In genomic region chr6:104064876-104065275, GRCh38 we compare ENCODE assay signal across 22 cellular contexts.
DNase-seq lines count a peak whose midpoint lies in the region; ATAC-seq, FAIRE-seq and TF ChIP-seq lines count a peak whose summit lies in the region.
"Had no signal": no experiment of that assay in that cellular context is flagged by ENCODE, and none has a peak within 500 bp of the region (broad histone marks: within the 10 kb centered on the region; RNA-seq: fewer than 3 reads in every experiment).

No MANE protein-coding gene starts in this region.

- H4K20me1 ChIP-seq in H1 (replicated peaks in 1 of 2; ENCODE audit: control insufficient read depth in 1 of 2, insufficient read depth in 2 of 2, low read length in 2 of 2): no peaks in the 10 kb centered on the region

- WGBS in H1 (ENCODE audit: extremely low coverage in 1 of 2, insufficient coverage in 1 of 2, insufficient read length in 1 of 2, insufficient replicate concordance in 2 of 2, low coverage in 1 of 2, low lambda C conversion rate in 2 of 2, missing lambda C conversion rate in 1 of 2), 2 experiments: 86% methylated on average over 8 of the region's 8 CpGs; no CpG with 5 or more reads in 1 of the 2 experiments

- TF ChIP-seq POLR2A in H1 (IDR thresholded peaks at IDR 0.05; ENCODE audit: control extremely low read depth in 1 of 2, low read depth in 2 of 2, low read length in 2 of 2): no peak

- no peaks in the 10 kb centered on the region for H3K79me1 ChIP-seq in H1 (ENCODE audit: low read depth, low read length)

- ATAC-seq in left lobe of liver: no peak
- no peak for ATAC-seq in GM19395 (IDR thresholded peaks at IDR 0.05; ENCODE audit: unreplicated experiment)
- ATAC-seq: A549, GM12878, HCT116 had no signal

- no peak overlapping the region for H2BK15ac ChIP-seq in H1 (ENCODE audit: low read length)

- H3K23me2 ChIP-seq in H1 (ENCODE audit: low read depth, low read length): no peaks in the 10 kb centered on the region

- no peak overlapping the region for H4K5ac ChIP-seq in H1 (ENCODE audit: insufficient read length, low read depth, low read length)

- no peak for FAIRE-seq in H1 (lab: Jason Lieb, UNC)
- FAIRE-seq: A549, GM12878, GM19239 had no signal

- H3K4me1 ChIP-seq in H1 (replicated peaks in 1 of 4; ENCODE audit: control insufficient read depth in 3 of 4, insufficient read depth in 4 of 4, low read length in 3 of 4): no peaks in the 10 kb centered on the region
- H3K4me1 ChIP-seq: A549 had no signal

- no peak overlapping the region for H4K91ac ChIP-seq in H1 (replicated peaks; ENCODE audit: insufficient read length, low read length)

- no peak overlapping the region for H2BK12ac ChIP-seq in H1 (ENCODE audit: low read depth, low read length)

- no peak overlapping the region for H3K4me2 ChIP-seq in H1 (ENCODE audit: insufficient read depth in 1 of 2, low read depth in 2 of 2, low read length in 2 of 2)
- H3K4me2 ChIP-seq: A549 had no signal

- H3K27me3 ChIP-seq in H1 (replicated peaks in 1 of 4; ENCODE audit: control insufficient read depth in 3 of 4, extremely low read depth in 1 of 4, insufficient read depth in 3 of 4, low read length in 3 of 4): no peaks in the 10 kb centered on the region

- no peak overlapping the region for H3K14ac ChIP-seq in H1 (ENCODE audit: insufficient read length)

- no peak overlapping the region for H3K9ac ChIP-seq in H1 (replicated peaks in 1 of 4; ENCODE audit: extremely low read depth in 1 of 4, low read depth in 3 of 4, low read length in 3 of 4)

- H3K36me3 ChIP-seq in H1 (ENCODE audit: control insufficient read depth in 2 of 4, insufficient read depth in 4 of 4, low read length in 3 of 4): no peaks in the 10 kb centered on the region

- H2BK120ac ChIP-seq in H1 (replicated peaks; ENCODE audit: low read depth, low read length): no peak overlapping the region

- H3K4ac ChIP-seq in H1 (replicated peaks; ENCODE audit: insufficient read length, low read depth, low read length): no peak overlapping the region

- no peak for TF ChIP-seq CTCF in H1 (IDR thresholded peaks at IDR 0.05; ENCODE audit: control extremely low read depth in 1 of 3, insufficient read depth in 1 of 3, low read depth in 1 of 3, low read length in 3 of 3)

- POLR2A ChIA-PET in H1 (lab: Charles Lee; ENCODE audit: partially characterized antibody): no interaction called here

- no peak overlapping the region for H2BK20ac ChIP-seq in H1 (ENCODE audit: low read length)

- H3K18ac ChIP-seq in H1 (ENCODE audit: extremely low read depth, low read length): no peak overlapping the region

- no peak overlapping the region for H2AK5ac ChIP-seq in H1 (ENCODE audit: low read depth, low read length)

- CTCF ChIA-PET in H1 (lab: Charles Lee; ENCODE audit: partially characterized antibody): no interaction called here

- TF ChIP-seq EP300 in H1 (IDR thresholded peaks at IDR 0.05; ENCODE audit: borderline replicate concordance in 1 of 2, low read depth in 2 of 2, low read length in 2 of 2): no peak

- no peak overlapping the region for H3K23ac ChIP-seq in H1 (ENCODE audit: insufficient read length)

- H3K27ac ChIP-seq in H1 (ENCODE audit: low read depth, low read length): no peak overlapping the region
- H3K27ac ChIP-seq: A549 had no signal

- no peak overlapping the region for H3K56ac ChIP-seq in H1 (replicated peaks; ENCODE audit: insufficient read length, low read depth, low read length)

- H2BK5ac ChIP-seq in H1 (ENCODE audit: low read depth, low read length): no peak overlapping the region

- peak; percentile 22 for DNase-seq in ELR (ENCODE audit: low read depth)
- peak; percentile 44 for DNase-seq in RKO (ENCODE audit: low spot score)
- DNase-seq in H1 (ENCODE audit: low read depth in 1 of 2, low spot score in 2 of 2): no peak
- DNase-seq in left lobe of liver (ENCODE audit: low spot score): no peak
- no peak for DNase-seq in LoVo (ENCODE audit: low spot score)
- no peak for DNase-seq in EL
- DNase-seq: 8988T; ACHN; AML-193; C1 segment of cervical spinal cord; Calu3; CD4-positive, alpha-beta memory T cell; COR-L47; DMS53; DMS79 treated with DMSO at 0.1 percent for 48 hours; GDM1; H9 had no signal

- H3K9me3 ChIP-seq in H1 (ENCODE audit: insufficient read depth in 2 of 2, low read depth in 1 of 2, low read length in 1 of 2): no peaks in the 10 kb centered on the region
- H3K9me3 ChIP-seq: A549 had no signal

- 0 out of 2 replicates have a peak overlapping the region, but pooled peaks have one; percentile 43 for H2AFZ ChIP-seq in H1 (ENCODE audit: low read length)

- no peaks in the 10 kb centered on the region for H3K79me2 ChIP-seq in H1 (ENCODE audit: control insufficient read depth in 1 of 2, insufficient read depth in 2 of 2, low read length in 2 of 2)

- H3K4me3 ChIP-seq in H1 (ENCODE audit: extremely low read depth in 1 of 4, insufficient read depth in 2 of 4, low read depth in 3 of 4, low read length in 4 of 4): no peak overlapping the region
- H3K4me3 ChIP-seq: A549, GM12878 had no signal

- no peak for TF ChIP-seq RAD21 in H1 (IDR thresholded peaks at IDR 0.05 in 1 of 2, conservative IDR thresholded peaks at IDR 0.05 in 1 of 2; ENCODE audit: low read depth in 2 of 2, low read length in 2 of 2)

- H4K8ac ChIP-seq in H1 (ENCODE audit: extremely low read depth, insufficient read depth, low read length): no peak overlapping the region

TF ChIP-seq in H1, 55 proteins besides CTCF, POLR2A, EP300 and RAD21:
- no peak for TF ChIP-seq PHF8 (conservative IDR thresholded peaks at IDR 0.05; ENCODE audit: low read depth, low read length)

Comparison
In these comparisons a context has a peak if more than half of its experiments do, and no peak if none do; other contexts are left out.
1. DNase-seq: peak in ELR (single experiment) and RKO (single experiment); none in H1 (0 of 2), left lobe of liver (single experiment), LoVo (single experiment) and EL (single experiment).